In the genomic region with DNA sequence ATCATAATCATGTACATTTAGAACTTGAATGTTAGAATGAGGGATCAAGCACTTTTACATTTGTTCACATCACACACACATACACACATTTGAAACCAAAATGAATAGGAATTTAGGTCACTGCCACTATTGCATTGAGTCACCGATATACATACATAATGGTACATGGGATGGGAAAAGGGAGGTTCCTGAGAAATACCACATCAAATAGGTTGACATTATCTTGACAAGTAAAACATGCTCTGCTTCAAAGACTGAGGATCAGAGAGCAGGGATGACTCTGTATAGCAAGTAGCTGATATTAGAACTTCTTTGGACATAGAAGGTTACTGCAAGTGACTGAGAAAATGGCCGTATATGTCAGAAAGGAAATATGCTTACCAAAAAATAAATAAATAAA, we compare ENCODE assay signal across 28 cellular contexts.
"Had no signal": no experiment of that assay in that cellular context is flagged by ENCODE, and none has a peak within 500 bp of the region (broad histone marks: within the 10 kb centered on the region; RNA-seq: fewer than 3 reads in every experiment).

No MANE protein-coding gene starts in this region.

- H3K9ac ChIP-seq: neural progenitor cell, parathyroid adenoma had no signal

- H3K27ac ChIP-seq: neural progenitor cell, ovary, parathyroid adenoma, psoas muscle, right lobe of liver, sigmoid colon, spleen, suprapubic skin, testis, tibial artery, transverse colon, vagina had no signal

- H3K27me3 ChIP-seq: neural progenitor cell, ovary, right lobe of liver, sigmoid colon, spleen, suprapubic skin, testis, tibial artery, transverse colon, vagina had no signal

- H3K79me2 ChIP-seq: parathyroid adenoma had no signal

- H3K4me2 ChIP-seq: neural progenitor cell had no signal

- H3K36me3 ChIP-seq: neural progenitor cell, ovary, right lobe of liver, sigmoid colon, spleen, suprapubic skin, tibial artery, transverse colon, vagina had no signal

- DNase-seq: natural killer cell; occipital lobe; ovary; posterior cingulate gyrus; psoas muscle; right cardiac atrium; right lobe of liver; sigmoid colon; small intestine; spleen; stimulated activated CD4-positive, alpha-beta T cell treated with anti-CD3 and anti-CD28 coated beads, Interleukin-12 subunit alpha, Interleukin-12 subunit beta, amount 100 ng/mL, for 4 hours; stimulated activated CD4-positive, alpha-beta T cell treated with anti-CD3 and anti-CD28 coated beads, Interleukin-1b, Interleukin-23, amount 100 ng/mL, for 48 hours; stimulated activated CD4-positive, alpha-beta T cell treated with anti-CD3 and anti-CD28 coated beads, Interleukin-4, amount 100 ng/mL, for 1 hour; stimulated activated CD4-positive, alpha-beta T cell treated with anti-CD3 and anti-CD28 coated beads, Interleukin-4, amount 100 ng/mL, for 4 hours; stimulated activated CD8-positive, alpha-beta memory T cell treated with anti-CD3 and anti-CD28 coated beads, Interleukin-4, amount 100 ng/mL, for 48 hours; stimulated activated naive CD4-positive, alpha-beta T cell; stimulated activated naive CD8-positive, alpha-beta T cell treated with anti-CD3 and anti-CD28 coated beads, Interleukin-15, amount 100 ng/mL, for 72 hours; stimulated activated naive CD8-positive, alpha-beta T cell treated with anti-CD3 and anti-CD28 coated beads, Interleukin-15, Interleukin-2, amounts not matched to agents 100 U/mL and 50 U/mL, for 24 hours; substantia nigra; testis; tibial artery; transverse colon had no signal

- H3K4me1 ChIP-seq: neural progenitor cell, parathyroid adenoma, psoas muscle, right lobe of liver, sigmoid colon, spleen, suprapubic skin, testis, tibial artery, transverse colon, vagina had no signal

- ATAC-seq: natural killer cell; psoas muscle; right cardiac atrium; right lobe of liver; stimulated activated memory B cell treated with anti-CD40 and anti-IgM and Interleukin-4, amounts not matched to agents 10 μg/mL and 1 μg/mL and 100 μg/mL, for 72 hours; stimulated activated naive CD8-positive, alpha-beta T cell treated with anti-CD3 and anti-CD28 coated beads, Interleukin-15, amount 100 ng/mL, for 72 hours; stimulated activated naive CD8-positive, alpha-beta T cell treated with anti-CD3 and anti-CD28 coated beads, Interleukin-15, Interleukin-2, amounts not matched to agents 100 U/mL and 50 U/mL, for 24 hours had no signal

- H3K9me3 ChIP-seq: ovary, psoas muscle, right lobe of liver, sigmoid colon, suprapubic skin, testis, tibial artery, vagina had no signal

- FAIRE-seq: small intestine, urothelium cell line had no signal

- H2AFZ ChIP-seq: neural progenitor cell, parathyroid adenoma had no signal

- H3K4me3 ChIP-seq: neural progenitor cell, ovary, psoas muscle, right lobe of liver, sigmoid colon, spleen, suprapubic skin, testis, tibial artery, transverse colon, vagina had no signal
